ENCODE assay signal across 22 cellular contexts in the genomic region with DNA sequence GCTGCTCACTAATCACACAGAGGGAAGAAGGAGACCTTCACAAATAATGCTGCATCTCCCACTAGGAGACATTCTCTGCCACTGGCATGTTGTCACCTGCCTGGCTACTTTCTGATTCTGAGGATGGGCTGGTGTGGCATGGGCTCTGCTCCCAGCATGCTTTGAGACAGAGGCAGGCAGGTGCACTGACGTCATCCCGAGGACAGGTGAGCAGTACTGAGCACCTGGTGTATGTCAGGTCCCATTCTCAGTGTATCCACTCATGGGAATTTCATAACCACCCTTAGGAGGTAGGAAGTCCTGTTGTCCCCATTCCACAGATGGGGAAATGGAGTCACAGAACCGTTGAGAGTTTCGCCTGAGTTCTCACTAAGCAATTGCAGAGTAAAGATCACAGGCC.
A peak's percentile ranks its signal among the peaks of the same experiment; 100 is the strongest.
DNase-seq lines count a peak whose midpoint lies in the region; ATAC-seq, FAIRE-seq and TF ChIP-seq lines count a peak whose summit lies in the region.
"Had no signal": no experiment of that assay in that cellular context is flagged by ENCODE, and none has a peak within 500 bp of the region (broad histone marks: within the 10 kb centered on the region; RNA-seq: fewer than 3 reads in every experiment).

No MANE protein-coding gene starts in this region.

- H3K14ac ChIP-seq in H1 (ENCODE audit: insufficient read length) = no peak overlapping the region

- no peak overlapping the region for H3K18ac ChIP-seq in H1 (ENCODE audit: extremely low read depth, low read length)

- H3K23ac ChIP-seq in H1 (ENCODE audit: insufficient read length) = no peak overlapping the region

- H3K27ac ChIP-seq in H1 (ENCODE audit: low read depth, low read length) = no peak overlapping the region
- H3K27ac ChIP-seq: 22Rv1, BLaER1 had no signal

- no peak overlapping the region for H4K91ac ChIP-seq in H1 (replicated peaks; ENCODE audit: insufficient read length, low read length)

- intact Hi-C loops in natural killer cell (cut with micrococcal nuclease) = no loop called here

- TF ChIP-seq RAD21 in H1 (IDR thresholded peaks at IDR 0.05 in 1 of 2, conservative IDR thresholded peaks at IDR 0.05 in 1 of 2; ENCODE audit: low read depth in 2 of 2, low read length in 2 of 2) = no peak

- CTCF ChIA-PET in H1 (lab: Charles Lee; ENCODE audit: partially characterized antibody) = interaction anchor here (0.6 kb wide), 1 partner anchor 14 kb away, joined by 4 read pairs; no protein-coding TSS in a partner anchor

- no peak overlapping the region for H2AFZ ChIP-seq in H1 (ENCODE audit: low read length)

- H3K9ac ChIP-seq in H1 (replicated peaks in 1 of 4; ENCODE audit: extremely low read depth in 1 of 4, low read depth in 3 of 4, low read length in 3 of 4) = no peak overlapping the region
- H3K9ac ChIP-seq: BLaER1 had no signal

- H2BK20ac ChIP-seq in H1 (ENCODE audit: low read length) = 0 out of 2 replicates have a peak overlapping the region, but pooled peaks have one; percentile 43

- 89% methylated on average over 4 of the region's 4 CpGs; no CpG with 5 or more reads in 1 of the 2 experiments for WGBS in H1 (ENCODE audit: extremely low coverage in 1 of 2, insufficient coverage in 1 of 2, insufficient read length in 1 of 2, insufficient replicate concordance in 2 of 2, low coverage in 1 of 2, low lambda C conversion rate in 2 of 2, missing lambda C conversion rate in 1 of 2), 2 experiments

- no peak overlapping the region for H3K4ac ChIP-seq in H1 (replicated peaks; ENCODE audit: insufficient read length, low read depth, low read length)

- no peaks in the 10 kb centered on the region for H4K20me1 ChIP-seq in H1 (replicated peaks in 1 of 2; ENCODE audit: control insufficient read depth in 1 of 2, insufficient read depth in 2 of 2, low read length in 2 of 2)
- H4K20me1 ChIP-seq: BLaER1 had no signal

- no peak for ATAC-seq in natural killer cell
- ATAC-seq in natural killer cell treated with Interleukin-12 subunit alpha and Interleukin-12 subunit beta and Interleukin-15 and Interleukin-18, amount 100 ng/mL, for 72 hours = no peak

- H3K4me3 Mint-ChIP-seq in natural killer cell = no peak overlapping the region
- no peak overlapping the region for H3K4me3 Mint-ChIP-seq in natural killer cell treated with Interleukin-12 subunit alpha and Interleukin-12 subunit beta and Interleukin-15 and Interleukin-18, amount 100 ng/mL, for 72 hours
- no peak overlapping the region for H3K4me3 Mint-ChIP-seq in activated T-cell treated with anti-CD3 and anti-CD28 coated beads, Interleukin-2, amount 50 U/mL, for 24 hours
- H3K4me3 Mint-ChIP-seq: CD4-positive, alpha-beta T cell had no signal

- H3K36me3 ChIP-seq in H1 (ENCODE audit: control insufficient read depth in 2 of 4, insufficient read depth in 4 of 4, low read length in 3 of 4) = no peaks in the 10 kb centered on the region; a peak in 1 of 8 replicates
- H3K36me3 ChIP-seq: BLaER1 had no signal

- H3K79me2 ChIP-seq in H1 (ENCODE audit: control insufficient read depth in 1 of 2, insufficient read depth in 2 of 2, low read length in 2 of 2) = no peaks in the 10 kb centered on the region

- POLR2A ChIA-PET in H1 (lab: Charles Lee; ENCODE audit: partially characterized antibody) = no interaction called here

- H3K27ac Mint-ChIP-seq in natural killer cell = peak overlapping the region; percentile 44 to 67
- H3K27ac Mint-ChIP-seq in natural killer cell treated with Interleukin-12 subunit alpha and Interleukin-12 subunit beta and Interleukin-15 and Interleukin-18, amount 100 ng/mL, for 72 hours = no peak overlapping the region
- no peak overlapping the region for H3K27ac Mint-ChIP-seq in activated T-cell treated with anti-CD3 and anti-CD28 coated beads, Interleukin-2, amount 50 U/mL, for 24 hours
- H3K27ac Mint-ChIP-seq: CD4-positive, alpha-beta T cell had no signal

- no peaks in the 10 kb centered on the region for H3K27me3 Mint-ChIP-seq in natural killer cell (ENCODE audit: low read depth in 2 of 2)
- H3K27me3 Mint-ChIP-seq in natural killer cell treated with Interleukin-12 subunit alpha and Interleukin-12 subunit beta and Interleukin-15 and Interleukin-18, amount 100 ng/mL, for 72 hours = peaks cover 0 to 4% of the 10 kb centered on the region in 2 donors
- H3K27me3 Mint-ChIP-seq in activated T-cell treated with anti-CD3 and anti-CD28 coated beads, Interleukin-2, amount 50 U/mL, for 24 hours = no peaks in the 10 kb centered on the region
- H3K27me3 Mint-ChIP-seq: CD4-positive, alpha-beta T cell had no signal

- H3K79me1 ChIP-seq in H1 (ENCODE audit: low read depth, low read length) = no peaks in the 10 kb centered on the region

- H2BK120ac ChIP-seq in H1 (replicated peaks; ENCODE audit: low read depth, low read length) = no peak overlapping the region

- no peak for FAIRE-seq in H1 (lab: Jason Lieb, UNC)
- FAIRE-seq: GM19239 had no signal

- no peaks in the 10 kb centered on the region for H3K23me2 ChIP-seq in H1 (ENCODE audit: low read depth, low read length)

- peaks cover 0 to 4% (median 0%) of the 10 kb centered on the region in 4 experiments; a peak in 2 of 7 replicates for H3K4me1 ChIP-seq in H1 (replicated peaks in 1 of 4; ENCODE audit: control insufficient read depth in 3 of 4, insufficient read depth in 4 of 4, low read length in 3 of 4)
- H3K4me1 ChIP-seq: BLaER1 had no signal

- 0 out of 2 replicates have a peak overlapping the region, but pooled peaks have one; percentile 26 for H2AK5ac ChIP-seq in H1 (ENCODE audit: low read depth, low read length)

- H2BK15ac ChIP-seq in H1 (ENCODE audit: low read length) = no peak overlapping the region

- DNase-seq in DMS53 (lab: John Stamatoyannopoulos, UW) (peak; percentile 20), DMS53 treated with DMSO at 0.1 percent for 48 hours (lab: John Stamatoyannopoulos, UW; ENCODE audit: unreplicated experiment) (no peak), natural killer cell (no peak), H1 (ENCODE audit: low read depth in 1 of 2, low spot score in 2 of 2) (no peak), HUDEP-2 (lab: John Stamatoyannopoulos, UW; ENCODE audit: unreplicated experiment in 76 of 76) (no peak), foreskin melanocyte (no peak)
- no peak for DNase-seq in natural killer cell treated with Interleukin-12 subunit alpha and Interleukin-12 subunit beta and Interleukin-15 and Interleukin-18, amount 100 ng/mL, for 72 hours (ENCODE audit: low spot score)
- DNase-seq in activated T-cell treated with anti-CD3 and anti-CD28 coated beads, Interleukin-2, amount 50 U/mL, for 24 hours = no peak
- DNase-seq: ACHN; Calu3; CD4-positive, alpha-beta T cell; DMS153; GDM1; Karpas-422; MV-4-11; NCI-H1930; NCI-H524; OCI-M1; Right ventricle myocardium superior had no signal

- no peak for TF ChIP-seq EP300 in H1 (IDR thresholded peaks at IDR 0.05; ENCODE audit: borderline replicate concordance in 1 of 2, low read depth in 2 of 2, low read length in 2 of 2)

- H4K8ac ChIP-seq in H1 (ENCODE audit: extremely low read depth, insufficient read depth, low read length) = no peak overlapping the region

- no peak overlapping the region for H2BK12ac ChIP-seq in H1 (ENCODE audit: low read depth, low read length)

- no peak overlapping the region for H3K4me2 ChIP-seq in H1 (ENCODE audit: insufficient read depth in 1 of 2, low read depth in 2 of 2, low read length in 2 of 2)
- H3K4me2 ChIP-seq: BLaER1 had no signal

- H3K36me3 Mint-ChIP-seq in natural killer cell = peaks cover 8% of the 10 kb centered on the region
- no peaks in the 10 kb centered on the region for H3K36me3 Mint-ChIP-seq in natural killer cell treated with Interleukin-12 subunit alpha and Interleukin-12 subunit beta and Interleukin-15 and Interleukin-18, amount 100 ng/mL, for 72 hours
- no peaks in the 10 kb centered on the region for H3K36me3 Mint-ChIP-seq in activated T-cell treated with anti-CD3 and anti-CD28 coated beads, Interleukin-2, amount 50 U/mL, for 24 hours (ENCODE audit: low read depth)

- no peaks in the 10 kb centered on the region for H3K27me3 ChIP-seq in H1 (replicated peaks in 1 of 4; ENCODE audit: control insufficient read depth in 3 of 4, extremely low read depth in 1 of 4, insufficient read depth in 3 of 4, low read length in 3 of 4)
- H3K27me3 ChIP-seq: BLaER1 had no signal

- H3K9me3 Mint-ChIP-seq in natural killer cell = no peaks in the 10 kb centered on the region
- peaks cover 3% of the 10 kb centered on the region for H3K9me3 Mint-ChIP-seq in natural killer cell treated with Interleukin-12 subunit alpha and Interleukin-12 subunit beta and Interleukin-15 and Interleukin-18, amount 100 ng/mL, for 72 hours
- no peaks in the 10 kb centered on the region for H3K9me3 Mint-ChIP-seq in activated T-cell treated with anti-CD3 and anti-CD28 coated beads, Interleukin-2, amount 50 U/mL, for 24 hours
- H3K9me3 Mint-ChIP-seq: CD4-positive, alpha-beta T cell had no signal

- TF ChIP-seq CTCF in natural killer cell (IDR thresholded peaks at IDR 0.05) (no peak), H1 (IDR thresholded peaks at IDR 0.05; ENCODE audit: control extremely low read depth in 1 of 3, insufficient read depth in 1 of 3, low read depth in 1 of 3, low read length in 3 of 3) (no peak)

- H3K56ac ChIP-seq in H1 (replicated peaks; ENCODE audit: insufficient read length, low read depth, low read length) = no peak overlapping the region

- no peak overlapping the region for H2BK5ac ChIP-seq in H1 (ENCODE audit: low read depth, low read length)

- H4K5ac ChIP-seq in H1 (ENCODE audit: insufficient read length, low read depth, low read length) = no peak overlapping the region

- peaks cover 29 to 32% of the 10 kb centered on the region in 2 donors for H3K4me1 Mint-ChIP-seq in natural killer cell
- H3K4me1 Mint-ChIP-seq in natural killer cell treated with Interleukin-12 subunit alpha and Interleukin-12 subunit beta and Interleukin-15 and Interleukin-18, amount 100 ng/mL, for 72 hours (ENCODE audit: low read depth in 2 of 2) = peaks cover 4 to 14% of the 10 kb centered on the region in 2 donors
- H3K4me1 Mint-ChIP-seq in activated T-cell treated with anti-CD3 and anti-CD28 coated beads, Interleukin-2, amount 50 U/mL, for 24 hours (ENCODE audit: low read depth) = peaks cover 5% of the 10 kb centered on the region

- no peak for TF ChIP-seq POLR2A in H1 (IDR thresholded peaks at IDR 0.05; ENCODE audit: control extremely low read depth in 1 of 2, low read depth in 2 of 2, low read length in 2 of 2)

- no peaks in the 10 kb centered on the region for H3K9me3 ChIP-seq in H1 (ENCODE audit: insufficient read depth in 2 of 2, low read depth in 1 of 2, low read length in 1 of 2)

- H3K4me3 ChIP-seq in H1 (ENCODE audit: extremely low read depth in 1 of 4, insufficient read depth in 2 of 4, low read depth in 3 of 4, low read length in 4 of 4) = no peak overlapping the region
- H3K4me3 ChIP-seq: BLaER1 had no signal

TF ChIP-seq in H1, 55 proteins besides CTCF, POLR2A, EP300 and RAD21:
- no peak for TF ChIP-seq TEAD4 (IDR thresholded peaks at IDR 0.05; ENCODE audit: low read depth, low read length)
- TF ChIP-seq, protein P1, sequence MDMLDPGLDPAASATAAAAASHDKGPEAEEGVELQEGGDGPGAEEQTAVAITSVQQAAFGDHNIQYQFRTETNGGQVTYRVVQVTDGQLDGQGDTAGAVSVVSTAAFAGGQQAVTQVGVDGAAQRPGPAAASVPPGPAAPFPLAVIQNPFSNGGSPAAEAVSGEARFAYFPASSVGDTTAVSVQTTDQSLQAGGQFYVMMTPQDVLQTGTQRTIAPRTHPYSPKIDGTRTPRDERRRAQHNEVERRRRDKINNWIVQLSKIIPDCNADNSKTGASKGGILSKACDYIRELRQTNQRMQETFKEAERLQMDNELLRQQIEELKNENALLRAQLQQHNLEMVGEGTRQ (IDR thresholded peaks at IDR 0.05; ENCODE audit: low read length) = no peak

Comparison
In these comparisons a context has a peak if more than half of its experiments do, and no peak if none do; other contexts are left out.
1. H3K27ac Mint-ChIP-seq: peak in natural killer cell (2 of 2); none in natural killer cell treated with Interleukin-12 subunit alpha and Interleukin-12 subunit beta and Interleukin-15 and Interleukin-18, amount 100 ng/mL, for 72 hours (0 of 2) and activated T-cell treated with anti-CD3 and anti-CD28 coated beads, Interleukin-2, amount 50 U/mL, for 24 hours (single experiment).